ENCODE assay signal across 8 cellular contexts in the genomic region with DNA sequence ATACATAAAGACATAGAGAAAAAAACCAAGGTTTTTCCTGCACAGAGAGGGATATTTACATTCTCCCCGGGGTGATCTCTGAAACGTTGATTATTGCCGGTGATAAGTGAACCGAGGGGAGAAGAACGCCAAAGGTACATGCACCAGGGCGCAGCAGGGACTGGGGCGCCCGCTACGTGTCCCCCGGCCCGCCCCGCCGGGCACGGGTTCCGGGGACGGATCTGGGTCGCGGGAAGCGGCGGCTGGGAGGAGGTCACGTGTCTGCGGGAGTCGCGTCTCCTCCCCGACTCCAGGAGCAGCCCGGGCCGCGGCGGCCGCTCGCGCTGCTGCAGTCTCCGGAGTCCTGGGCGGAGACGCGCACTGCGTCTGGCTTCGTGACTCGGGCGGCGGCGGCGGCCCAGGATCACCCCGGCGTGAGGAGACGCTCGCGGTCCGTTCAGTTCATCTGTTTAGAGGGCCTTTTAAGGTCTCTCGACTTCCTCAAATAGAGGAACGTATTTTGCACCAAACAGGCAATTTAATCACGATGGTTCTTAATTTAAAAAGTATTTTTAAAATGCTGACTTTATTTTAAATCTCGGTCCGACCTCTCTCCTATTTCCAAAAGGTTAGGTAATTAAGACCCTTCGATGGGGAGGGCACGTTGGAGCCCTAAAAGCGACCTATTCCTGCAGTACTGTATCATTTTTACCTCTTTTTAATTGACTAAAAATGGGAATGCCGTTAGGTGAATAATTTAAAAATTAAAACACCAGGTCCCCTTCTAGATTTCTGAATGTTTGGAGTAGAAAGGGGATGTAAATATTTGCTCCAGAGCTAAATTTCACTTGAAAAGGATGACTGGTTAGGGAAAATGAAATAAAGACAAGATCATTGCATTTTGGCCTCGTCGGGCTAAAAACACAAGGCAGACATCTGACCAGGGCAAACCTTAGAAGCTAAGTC. TPM values are rescaled to one million over a fixed set of nuclear protein-coding genes. Genes with fewer than 3 reads are reported as not detected.
DNase-seq lines count a peak whose midpoint lies in the region; ATAC-seq and TF ChIP-seq lines count a peak whose summit lies in the region.

No MANE protein-coding gene starts in this region.

- H3K9me3 Mint-ChIP-seq in Calu3 (ENCODE audit: low read depth, unreplicated experiment), result no peaks in the 10 kb centered on the region

- H3K27me3 Mint-ChIP-seq in Calu3 (ENCODE audit: unreplicated experiment), result peaks cover 18% of the 10 kb centered on the region

- in situ Hi-C loops in brain microvascular endothelial cell (cut with HindIII; ENCODE audit: low pct_ligation_motif_present, low sequenced_read_pairs), result no loop called here

- peak overlapping the region; percentile 92 for H3K27ac Mint-ChIP-seq in Calu3 (ENCODE audit: unreplicated experiment)

- no peaks in the 10 kb centered on the region for H3K27me3 ChIP-seq in brain microvascular endothelial cell (replicated peaks)

- no peaks in the 10 kb centered on the region for H3K36me3 ChIP-seq in brain microvascular endothelial cell (replicated peaks)

- peak overlapping the region; percentile 68 for H3K4me3 ChIP-seq in brain microvascular endothelial cell (ENCODE audit: low read depth, low read length)
- H3K4me3 ChIP-seq in iPS-11a (ENCODE audit: low read depth, low read length), result peak overlapping the region; percentile 62

- H3K36me3 Mint-ChIP-seq in Calu3 (ENCODE audit: insufficient read depth, unreplicated experiment), result peaks cover 56% of the 10 kb centered on the region

- CTCF ChIA-PET in Calu3 (lab: Charles Lee), result interaction anchor here (4.3 kb wide), 1 partner anchor 148 kb away, joined by 26 read pairs; no protein-coding TSS in a partner anchor
- CTCF ChIA-PET in RWPE1 (lab: Yijun Ruan, JAX), result interaction anchor here (0.6 to 1.3 kb wide), 3 partner anchors 97 to 575 kb away, joined by 3 read pairs; no protein-coding TSS in a partner anchor

- intact Hi-C loops in Calu3 (cut with micrococcal nuclease; ENCODE audit: unreplicated experiment), result loop anchor here (2.0 kb wide), 1 partner anchor 26 kb away; no protein-coding TSS in a partner anchor

- ATAC-seq in GM19397 (IDR thresholded peaks at IDR 0.05; ENCODE audit: unreplicated experiment), result peak; percentile 42

- H3K27ac ChIP-seq in RWPE1, result peak overlapping the region; percentile 93
- peak overlapping the region; percentile 82 for H3K27ac ChIP-seq in brain microvascular endothelial cell

- no peak for TF ChIP-seq CTCF in Calu3 (IDR thresholded peaks at IDR 0.05; ENCODE audit: unreplicated experiment)
- TF ChIP-seq CTCF in RWPE1 (conservative IDR thresholded peaks at IDR 0.05; ENCODE audit: low read depth), result no peak
- TF ChIP-seq CTCF in brain microvascular endothelial cell (IDR thresholded peaks at IDR 0.05; ENCODE audit: low read depth, low read length, missing control alignments), result no peak

- POLR2A ChIA-PET in RWPE1 (lab: Yijun Ruan, JAX; ENCODE audit: low non-redundant PET), result no interaction called here

- H3K4me1 Mint-ChIP-seq in Calu3 (ENCODE audit: low read depth, unreplicated experiment), result peaks cover 21% of the 10 kb centered on the region

- DNase-seq in Calu3 (peak; percentile 86), HS-5 (ENCODE audit: low read depth) (peak; percentile 37), RWPE1 (ENCODE audit: low spot score) (peak; percentile 74), brain microvascular endothelial cell (peak; percentile 68), putamen (ENCODE audit: low spot score) (peak; percentile 92), NCI-H1092 treated with DMSO at 0.1 percent for 48 hours (lab: John Stamatoyannopoulos, UW) (no peak)

- BruUV-seq in Calu3 (replicated peaks; lab: Mats Ljungman, UMichigan), result no TSS peak

- peak overlapping the region; percentile 79 for H3K4me3 Mint-ChIP-seq in Calu3 (ENCODE audit: low read depth, unreplicated experiment)

RNA-seq across cellular contexts. Expression of a gene that starts 1.8 kb away (rescaled TPM):
- total RNA-seq in Calu3 (2022), result 44.1 and 54.1 TPM in 2 replicates
